8 cellular contexts compared by ENCODE assay signal in the genomic region with DNA sequence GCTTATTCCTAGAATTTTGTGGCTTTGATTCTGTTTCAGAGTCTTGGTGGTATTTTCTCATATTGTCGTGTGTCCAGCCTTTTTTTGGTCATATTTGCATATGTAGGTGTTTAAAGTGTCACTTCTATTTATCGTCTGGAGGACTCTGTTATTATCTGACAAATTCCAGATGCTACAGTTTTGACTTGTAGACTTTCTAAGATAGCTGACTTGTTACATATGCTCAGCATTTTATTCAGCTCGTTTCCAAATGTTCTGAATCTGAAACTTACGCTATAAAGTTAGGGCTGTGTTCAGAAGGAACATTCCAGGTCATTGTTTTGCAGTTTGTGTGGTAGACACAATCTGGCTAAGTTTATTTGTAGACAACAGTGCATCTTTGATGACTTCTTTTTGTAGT. TPM values are rescaled to one million over a fixed set of nuclear protein-coding genes. Genes with fewer than 3 reads are reported as not detected.
DNase-seq lines count a peak whose midpoint lies in the region; ATAC-seq, FAIRE-seq and TF ChIP-seq lines count a peak whose summit lies in the region.

No MANE protein-coding gene starts in this region.

- peaks cover 65% of the 10 kb centered on the region for H3K79me2 ChIP-seq in HCT116 (ENCODE audit: insufficient read depth, low read length)

- peaks cover 49% of the 10 kb centered on the region for H3K4me1 Mint-ChIP-seq in activated CD8-positive, alpha-beta T cell treated with anti-CD3 and anti-CD28 coated beads for 36 hours (ENCODE audit: low read depth)

- H3K9me3 ChIP-seq in HCT116 (ENCODE audit: control insufficient read depth in 1 of 2, insufficient read depth in 1 of 2, low read depth in 1 of 2, low read length in 2 of 2) (no peaks in the 10 kb centered on the region), right cardiac atrium (ENCODE audit: control insufficient read depth, low read length) (no peaks in the 10 kb centered on the region), small intestine (ENCODE audit: control insufficient read depth, low read depth) (no peaks in the 10 kb centered on the region)

- no peak for FAIRE-seq in small intestine (lab: Jason Lieb, UNC)

- WGBS in right cardiac atrium, result 9% methylated on average over 4 of the region's 4 CpGs
- WGBS in small intestine, 3 donors, result 5 to 14% (median 6%) methylated on average over 4 of the region's 4 CpGs

- H3K36me3 ChIP-seq in HCT116 (ENCODE audit: control insufficient read depth in 1 of 2, insufficient read depth in 2 of 2, low read length in 2 of 2), result peaks cover 21 to 31% of the 10 kb centered on the region in 2 experiments
- peaks cover 0 to 4% of the 10 kb centered on the region in 2 donors for H3K36me3 ChIP-seq in small intestine (ENCODE audit: control insufficient read depth in 2 of 2, insufficient read depth in 2 of 2, low read length in 2 of 2)

- H3K9me2 ChIP-seq in HCT116 (ENCODE audit: insufficient read depth), result no peaks in the 10 kb centered on the region

- H3K9ac ChIP-seq in HCT116 (ENCODE audit: low read length), result no peak overlapping the region

- no peak for TF ChIP-seq CTCF in HCT116 (IDR thresholded peaks at IDR 0.05 in 2 of 3, conservative IDR thresholded peaks at IDR 0.05 in 1 of 3; ENCODE audit: borderline replicate concordance in 1 of 3, insufficient read depth in 1 of 3, low read depth in 2 of 3, low read length in 2 of 3)
- TF ChIP-seq CTCF in activated CD8-positive, alpha-beta T cell treated with anti-CD3 and anti-CD28 coated beads for 36 hours (IDR thresholded peaks at IDR 0.05), result no peak
- no peak for TF ChIP-seq CTCF in GM10266 (IDR thresholded peaks at IDR 0.05; ENCODE audit: control insufficient read depth, insufficient read depth, low read depth, missing control alignments)

- no peak overlapping the region for H2AFZ ChIP-seq in HCT116 (ENCODE audit: low read depth, low read length, poor library complexity, severe bottlenecking)

- peak overlapping the region; percentile 28 for H3K27ac Mint-ChIP-seq in activated CD8-positive, alpha-beta T cell treated with anti-CD3 and anti-CD28 coated beads for 36 hours

- CTCF ChIA-PET in HCT116 (lab: Charles Lee), result no interaction called here
- CTCF ChIA-PET in activated CD8-positive, alpha-beta T cell treated with anti-CD3 and anti-CD28 coated beads for 36 hours (lab: Charles Lee), result interaction anchor here (1.0 to 2.7 kb wide), 9 partner anchors 11 to 147 kb away, joined by 3 to 15 read pairs (median 4); no protein-coding TSS in a partner anchor

- RAD21 ChIA-PET in HCT116 (lab: Charles Lee; ENCODE audit: low non-redundant PET in 1 of 2, low total read pairs in 2 of 2, uncharacterized antibody in 2 of 2, unreplicated experiment in 2 of 2), result no interaction called here

- H3K9me3 Mint-ChIP-seq in activated CD8-positive, alpha-beta T cell treated with anti-CD3 and anti-CD28 coated beads for 36 hours, result no peaks in the 10 kb centered on the region

- H3K27me3 Mint-ChIP-seq in activated CD8-positive, alpha-beta T cell treated with anti-CD3 and anti-CD28 coated beads for 36 hours, result no peaks in the 10 kb centered on the region

- TF ChIP-seq POLR2A in HCT116 (IDR thresholded peaks at IDR 0.05; ENCODE audit: borderline replicate concordance, extremely low read depth, insufficient read depth, insufficient read length), result no peak

- POLR2A ChIA-PET in HCT116 (lab: Charles Lee), result no interaction called here
- POLR2A ChIA-PET in activated CD8-positive, alpha-beta T cell treated with anti-CD3 and anti-CD28 coated beads for 36 hours (lab: Charles Lee), result interaction anchor here (0.6 to 2.5 kb wide), 4 partner anchors 11 to 150 kb away, joined by 3 to 9 read pairs (median 4); no protein-coding TSS in a partner anchor

- peaks cover 45% of the 10 kb centered on the region for H3K36me3 Mint-ChIP-seq in activated CD8-positive, alpha-beta T cell treated with anti-CD3 and anti-CD28 coated beads for 36 hours (ENCODE audit: low read depth)

- peaks cover 24% of the 10 kb centered on the region for H4K20me1 ChIP-seq in HCT116 (ENCODE audit: insufficient read depth)

- no peak for DNase-seq in HCT116 (ENCODE audit: low read depth, low spot score)
- no peak for DNase-seq in activated CD8-positive, alpha-beta T cell treated with anti-CD3 and anti-CD28 coated beads for 36 hours
- DNase-seq in right cardiac atrium, result no peak
- DNase-seq in small intestine, result no peak
- no peak for DNase-seq in GM10266 (ENCODE audit: extremely low spot score)
- DNase-seq in NCI-H1694 treated with DMSO at 0.1 percent for 48 hours (lab: John Stamatoyannopoulos, UW), result no peak

- peaks cover 6 to 21% of the 10 kb centered on the region in 2 experiments; a peak in 3 of 4 replicates for H3K4me1 ChIP-seq in HCT116 (ENCODE audit: control insufficient read depth in 1 of 2, insufficient read depth in 2 of 2, low read length in 2 of 2)
- H3K4me1 ChIP-seq in right cardiac atrium (ENCODE audit: control insufficient read depth, insufficient read depth, low read length), result peaks cover 6% of the 10 kb centered on the region
- peaks cover 5 to 10% of the 10 kb centered on the region in 2 donors for H3K4me1 ChIP-seq in small intestine (ENCODE audit: control insufficient read depth in 2 of 2, insufficient read depth in 1 of 2, low read depth in 1 of 2, low read length in 1 of 2)

- H3K4me3 Mint-ChIP-seq in activated CD8-positive, alpha-beta T cell treated with anti-CD3 and anti-CD28 coated beads for 36 hours, result peak overlapping the region; percentile 88

- no peak for TF ChIP-seq RAD21 in HCT116 (IDR thresholded peaks at IDR 0.05; ENCODE audit: low read depth)

- ATAC-seq in HCT116 (no peak), right cardiac atrium (no peak), GM18870 (IDR thresholded peaks at IDR 0.05; ENCODE audit: unreplicated experiment) (no peak), GM21723 (IDR thresholded peaks at IDR 0.05; ENCODE audit: unreplicated experiment) (no peak)
- no peak for ATAC-seq in activated CD8-positive, alpha-beta T cell treated with anti-CD3 and anti-CD28 coated beads for 36 hours

- H3K4me3 ChIP-seq in HCT116 (replicated peaks in 1 of 2; ENCODE audit: low read depth in 1 of 2, low read length in 2 of 2) (peak overlapping the region in 1 of 2 experiments; percentile 92; a peak in 1 of 4 replicates), right cardiac atrium (ENCODE audit: low read length) (peak overlapping the region; percentile 99), small intestine (ENCODE audit: low read depth in 1 of 2, low read length in 2 of 2) (peak overlapping the region; percentile 13 to 41)

- no TSS peak for BruUV-seq in HCT116 (replicated peaks; lab: Mats Ljungman, UMichigan)

- H3K27me3 ChIP-seq in HCT116 (ENCODE audit: insufficient read depth, low read length) (no peaks in the 10 kb centered on the region), right cardiac atrium (ENCODE audit: control insufficient read depth, insufficient read depth) (no peaks in the 10 kb centered on the region), small intestine (ENCODE audit: control insufficient read depth in 2 of 2, insufficient read depth in 2 of 2, low read length in 2 of 2) (no peaks in the 10 kb centered on the region)

- H3K4me2 ChIP-seq in HCT116 (ENCODE audit: low read length), result peak overlapping the region; percentile 83; the same call in 1 of the 2 replicates

- intact Hi-C loops in HCT116 (cut with micrococcal nuclease), result loop anchor here (5.0 kb wide), 1 partner anchor 146 kb away; no protein-coding TSS in a partner anchor
- intact Hi-C loops in activated CD8-positive, alpha-beta T cell treated with anti-CD3 and anti-CD28 coated beads for 36 hours (cut with micrococcal nuclease), result loop anchor here (5.0 kb wide), 2 partner anchors 39 to 56 kb away; no protein-coding TSS in a partner anchor
- intact Hi-C loops in right cardiac atrium (cut with DNase I), result loop anchor here in 3 of 4 donors (5.0 to 10.0 kb wide), 3 partner anchors 46 to 59 kb away; no protein-coding TSS in a partner anchor

- no peak overlapping the region for H3K27ac ChIP-seq in HCT116 (ENCODE audit: low read depth, low read length)
- peak overlapping the region; percentile 65 for H3K27ac ChIP-seq in right cardiac atrium (ENCODE audit: low read length)
- H3K27ac ChIP-seq in small intestine (ENCODE audit: low read depth in 1 of 2, low read length in 1 of 2), result no peak overlapping the region

TF ChIP-seq in HCT116, 20 proteins besides CTCF, POLR2A, EP300 and RAD21:
- no peak for TF ChIP-seq SP1 (IDR thresholded peaks at IDR 0.05; ENCODE audit: low read depth)
- TF ChIP-seq EZH2 (IDR thresholded peaks at IDR 0.05), result no peak
- no peak for TF ChIP-seq YY1 (IDR thresholded peaks at IDR 0.05; ENCODE audit: extremely low read depth, insufficient replicate concordance, low read depth, low read length)
- no peak for TF ChIP-seq MAX (IDR thresholded peaks at IDR 0.05)
- no peak for TF ChIP-seq ZNF274 (IDR thresholded peaks at IDR 0.05; ENCODE audit: low read depth, low read length)
- no peak for TF ChIP-seq SRF (IDR thresholded peaks at IDR 0.05; ENCODE audit: low read depth)
- TF ChIP-seq FOSL1 (IDR thresholded peaks at IDR 0.05; ENCODE audit: low read depth), result no peak
- no peak for TF ChIP-seq ELF1 (IDR thresholded peaks at IDR 0.05; ENCODE audit: borderline replicate concordance, low read depth)
- TF ChIP-seq EGR1 (IDR thresholded peaks at IDR 0.05; ENCODE audit: low read depth), result no peak

RNA-seq across cellular contexts. Expression of gene PPP4R2, which starts 1.9 kb away (rescaled TPM):
- 72.5 TPM for total RNA-seq in HCT116 (2021; ENCODE audit: unreplicated experiment)
- polyA plus RNA-seq in HCT116 (2012), result 17.5 and 23.1 TPM in 2 replicates
- 10 to 100 TPM; 85.5 to 88.6 TPM for total RNA-seq in activated CD8-positive, alpha-beta T cell treated with anti-CD3 and anti-CD28 coated beads for 36 hours
- 10 to 100 TPM; 52.0 to 73.7 (median 71.8) TPM for total RNA-seq in right cardiac atrium
- 18.3 TPM for polyA plus RNA-seq in right cardiac atrium
- polyA plus RNA-seq in small intestine, result 10 to 100 TPM; 18.8 to 29.3 (median 18.9) TPM
